ENCODE assay signal across 1 cellular context in genomic region chr1:117358604-117358887, GRCh38.
TF ChIP-seq lines count a peak whose summit lies in the region.

No MANE protein-coding gene starts in this region.

TF ChIP-seq in H1, 55 proteins besides CTCF, POLR2A, EP300 and RAD21:
- TF ChIP-seq YY1 (IDR thresholded peaks at IDR 0.05; ENCODE audit: low read depth, low read length) = peak; percentile 77; the same call in 1 of the 2 replicates
